30 cellular contexts compared by ENCODE assay signal in the genomic region with DNA sequence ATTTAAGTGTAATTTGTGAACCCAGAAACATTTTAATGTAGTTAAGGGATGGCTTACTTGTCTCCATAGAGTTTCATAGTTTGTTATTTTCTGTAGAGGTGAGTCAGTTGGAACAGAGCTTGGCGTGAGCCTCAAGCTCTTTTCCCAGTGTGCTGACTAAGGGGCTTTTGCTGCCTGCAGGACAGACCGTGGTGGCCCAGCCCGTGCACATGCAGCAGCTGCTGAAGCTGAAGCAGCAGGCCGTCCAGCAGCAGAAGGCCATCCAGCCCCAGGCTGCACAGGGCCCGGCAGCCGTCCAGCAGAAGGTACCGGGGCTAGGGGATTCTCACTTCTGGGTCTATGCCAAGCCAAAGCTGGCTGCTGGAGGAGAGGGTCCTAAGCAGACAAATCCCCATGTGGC.
DNase-seq lines count a peak whose midpoint lies in the region; ATAC-seq and TF ChIP-seq lines count a peak whose summit lies in the region.
"Had no signal": no experiment of that assay in that cellular context is flagged by ENCODE, and none has a peak within 500 bp of the region (broad histone marks: within the 10 kb centered on the region; RNA-seq: fewer than 3 reads in every experiment).

No MANE protein-coding gene starts in this region.

- no peak overlapping the region for H4K8ac ChIP-seq in IMR-90 (ENCODE audit: low read depth in 2 of 2, low read length in 2 of 2)

- ATAC-seq in CD8-positive, alpha-beta T cell: no peak
- ATAC-seq in IMR-90 (ENCODE audit: low read depth): no peak; the same call in 1 of the 2 replicates
- ATAC-seq in activated naive CD8-positive, alpha-beta T cell treated with anti-CD3 and anti-CD28 coated beads, Interleukin-2, amount 10 ng/mL, durations not matched to agents 7 days and 5 days (ENCODE audit: low read depth): no peak
- ATAC-seq: effector memory CD8-positive, alpha-beta T cell; foreskin keratinocyte; left cardiac atrium; sciatic nerve; WTC11 had no signal

- H3K4me1 Mint-ChIP-seq in CD8-positive, alpha-beta T cell (ENCODE audit: low read depth): peaks cover 26% of the 10 kb centered on the region
- H3K4me1 Mint-ChIP-seq in activated naive CD8-positive, alpha-beta T cell treated with anti-CD3 and anti-CD28 coated beads, Interleukin-2, amount 10 ng/mL, durations not matched to agents 7 days and 5 days: peaks cover 29% of the 10 kb centered on the region
- H3K4me1 Mint-ChIP-seq: WTC11 had no signal

- H3K56ac ChIP-seq in IMR-90 (ENCODE audit: extremely low read depth, insufficient read depth, low read length): no peak overlapping the region

- H2AK5ac ChIP-seq in IMR-90 (ENCODE audit: low read depth, low read length): no peak overlapping the region

- H3K4ac ChIP-seq in IMR-90 (ENCODE audit: low read depth, low read length): no peak overlapping the region

- dilution Hi-C loops in IMR-90 (cut with HindIII; ENCODE audit: low sequenced_read_pairs, unreplicated experiment): no loop called here

- no peaks in the 10 kb centered on the region for H3K79me2 ChIP-seq in hepatocyte

- H3K9me1 ChIP-seq in IMR-90 (ENCODE audit: insufficient read depth, low read length): no peaks in the 10 kb centered on the region

- POLR2A ChIA-PET in CD8-positive, alpha-beta T cell (lab: Charles Lee): no interaction called here
- POLR2A ChIA-PET in IMR-90 (lab: Charles Lee; ENCODE audit: unreplicated experiment): no interaction called here
- POLR2A ChIA-PET in activated naive CD8-positive, alpha-beta T cell treated with anti-CD3 and anti-CD28 coated beads, Interleukin-2, amount 10 ng/mL, durations not matched to agents 7 days and 5 days (lab: Charles Lee): no interaction called here

- H3K9me3 ChIP-seq in CD8-positive, alpha-beta T cell (ENCODE audit: low read length): no peaks in the 10 kb centered on the region
- H3K9me3 ChIP-seq in IMR-90 (ENCODE audit: control insufficient read depth, insufficient read depth, low read length) (no peaks in the 10 kb centered on the region), hepatocyte (ENCODE audit: low read depth) (no peaks in the 10 kb centered on the region)
- H3K9me3 ChIP-seq: heart right ventricle, thoracic aorta, uterus had no signal

- no peak overlapping the region for H3K9ac ChIP-seq in IMR-90 (ENCODE audit: low read depth, low read length)

- WGBS in IMR-90 (ENCODE audit: extremely low coverage in 2 of 2, insufficient read length in 1 of 2), 2 experiments: 95% methylated on average over 4 of the region's 7 CpGs; no CpG with 5 or more reads in 1 of the 2 experiments
- WGBS in hepatocyte (ENCODE audit: low lambda C conversion rate, missing lambda C conversion rate): 93% methylated on average over 7 of the region's 7 CpGs

- no peak for DNase-seq in CD8-positive, alpha-beta T cell
- peak; percentile 48 for DNase-seq in IMR-90
- no peak for DNase-seq in activated naive CD8-positive, alpha-beta T cell treated with anti-CD3 and anti-CD28 coated beads, Interleukin-2, amount 10 ng/mL, durations not matched to agents 7 days and 5 days
- DNase-seq in myocyte (ENCODE audit: low read depth): peak; percentile 71
- no peak for DNase-seq in NCI-H1105 (lab: John Stamatoyannopoulos, UW)
- DNase-seq in hepatocyte (ENCODE audit: low spot score): no peak
- DNase-seq in activated CD8-positive, alpha-beta memory T cell treated with anti-CD3 and anti-CD28 coated beads for 24 hours: no peak
- DNase-seq: activated CD4-positive, alpha-beta T cell treated with anti-CD3 and anti-CD28 coated beads, Interleukin-2, amount 50 U/mL, for 4 hours; activated T-cell treated with anti-CD3 and anti-CD28 coated beads for 4 hours; amniotic stem cell; CD4-positive, alpha-beta T cell; effector memory CD8-positive, alpha-beta T cell; EL; foreskin keratinocyte; heart right ventricle; Kasumi-1; left cardiac atrium; NCI-H446 treated with DMSO at 0.1 percent for 48 hours; NCI-H82; stimulated activated CD4-positive, alpha-beta T cell treated with anti-CD3 and anti-CD28 coated beads, Interleukin-15, amount 100 ng/mL, for 24 hours; stimulated activated naive CD8-positive, alpha-beta T cell treated with anti-CD3 and anti-CD28 coated beads, Interleukin-15, Interleukin-2, amounts not matched to agents 100 U/mL and 50 U/mL, for 24 hours; T-helper 9 cell; uterus had no signal

- H2AFZ ChIP-seq in IMR-90 (replicated peaks; ENCODE audit: low read length, poor library complexity): no peak overlapping the region
- H2AFZ ChIP-seq in hepatocyte: no peak overlapping the region

- BruUV-seq in IMR-90 (replicated peaks; lab: Mats Ljungman, UMichigan): no TSS peak

- no peaks in the 10 kb centered on the region for H3K27me3 Mint-ChIP-seq in CD8-positive, alpha-beta T cell (ENCODE audit: low read depth)
- no peaks in the 10 kb centered on the region for H3K27me3 Mint-ChIP-seq in activated naive CD8-positive, alpha-beta T cell treated with anti-CD3 and anti-CD28 coated beads, Interleukin-2, amount 10 ng/mL, durations not matched to agents 7 days and 5 days
- H3K27me3 Mint-ChIP-seq: CD4-positive, alpha-beta T cell; effector memory CD8-positive, alpha-beta T cell; memory B cell; progenitor cell of endocrine pancreas had no signal

- no peak overlapping the region for H3K14ac ChIP-seq in IMR-90 (replicated peaks; ENCODE audit: low read depth, low read length)

- no peak overlapping the region for H2BK15ac ChIP-seq in IMR-90 (ENCODE audit: low read depth, low read length)

- H3K4me3 ChIP-seq in CD8-positive, alpha-beta T cell (ENCODE audit: low read depth, low read length): no peak overlapping the region
- H3K4me3 ChIP-seq in IMR-90 (ENCODE audit: insufficient read depth, low read depth, low read length) (no peak overlapping the region), hepatocyte (no peak overlapping the region)
- H3K4me3 ChIP-seq: coronary artery, heart right ventricle, thoracic aorta, uterus had no signal

- no peak overlapping the region for H2AK9ac ChIP-seq in IMR-90 (replicated peaks; ENCODE audit: low read depth, low read length, poor library complexity)

- H3K4me3 Mint-ChIP-seq in CD8-positive, alpha-beta T cell: no peak overlapping the region
- H3K4me3 Mint-ChIP-seq in activated naive CD8-positive, alpha-beta T cell treated with anti-CD3 and anti-CD28 coated beads, Interleukin-2, amount 10 ng/mL, durations not matched to agents 7 days and 5 days: peak overlapping the region; percentile 13
- H3K4me3 Mint-ChIP-seq: WTC11 had no signal

- H3K27ac Mint-ChIP-seq in CD8-positive, alpha-beta T cell: peak overlapping the region; percentile 52
- H3K27ac Mint-ChIP-seq in activated naive CD8-positive, alpha-beta T cell treated with anti-CD3 and anti-CD28 coated beads, Interleukin-2, amount 10 ng/mL, durations not matched to agents 7 days and 5 days: no peak overlapping the region
- H3K27ac Mint-ChIP-seq: progenitor cell of endocrine pancreas, WTC11 had no signal

- TF ChIP-seq CTCF in CD8-positive, alpha-beta T cell (IDR thresholded peaks at IDR 0.05): no peak
- no peak for TF ChIP-seq CTCF in IMR-90 (conservative IDR thresholded peaks at IDR 0.05; ENCODE audit: low read depth, low read length)
- TF ChIP-seq CTCF in hepatocyte (IDR thresholded peaks at IDR 0.05; ENCODE audit: poor library complexity): no peak

- H2BK120ac ChIP-seq in IMR-90 (ENCODE audit: low read depth, low read length): no peak overlapping the region

- peaks cover 33% of the 10 kb centered on the region for H3K36me3 ChIP-seq in CD8-positive, alpha-beta T cell (ENCODE audit: insufficient read depth, low read length)
- H3K36me3 ChIP-seq in IMR-90 (ENCODE audit: control insufficient read depth, insufficient read depth, low read length) (peaks cover 66% of the 10 kb centered on the region), hepatocyte (replicated peaks; ENCODE audit: insufficient read depth, low read depth) (no peaks in the 10 kb centered on the region)
- H3K36me3 ChIP-seq: uterus had no signal

- no peak overlapping the region for H3K18ac ChIP-seq in IMR-90 (ENCODE audit: low read depth, low read length)

- H3K9me2 ChIP-seq in hepatocyte (replicated peaks; ENCODE audit: insufficient read depth): no peaks in the 10 kb centered on the region

- H2BK20ac ChIP-seq in IMR-90 (ENCODE audit: low read depth, low read length): no peak overlapping the region

- H3K23ac ChIP-seq in IMR-90 (ENCODE audit: low read depth, low read length): no peak overlapping the region

- CTCF ChIA-PET in CD8-positive, alpha-beta T cell (lab: Charles Lee): no interaction called here
- CTCF ChIA-PET in IMR-90 (lab: Yijun Ruan, JAX): no interaction called here

- H3K4me2 ChIP-seq in IMR-90 (ENCODE audit: low read depth, low read length): no peak overlapping the region
- no peak overlapping the region for H3K4me2 ChIP-seq in hepatocyte

- no peak overlapping the region for H4K91ac ChIP-seq in IMR-90 (ENCODE audit: insufficient read depth, low read depth, low read length)

- H3K27me3 ChIP-seq in CD8-positive, alpha-beta T cell (ENCODE audit: insufficient read depth, low read length): no peaks in the 10 kb centered on the region
- H3K27me3 ChIP-seq in IMR-90 (ENCODE audit: control insufficient read depth, insufficient read depth, low read length) (no peaks in the 10 kb centered on the region), hepatocyte (no peaks in the 10 kb centered on the region)
- H3K27me3 ChIP-seq: foreskin keratinocyte, heart right ventricle, uterus had no signal

- H3K36me3 Mint-ChIP-seq in CD8-positive, alpha-beta T cell: peaks cover 88% of the 10 kb centered on the region
- peaks cover 27% of the 10 kb centered on the region for H3K36me3 Mint-ChIP-seq in activated naive CD8-positive, alpha-beta T cell treated with anti-CD3 and anti-CD28 coated beads, Interleukin-2, amount 10 ng/mL, durations not matched to agents 7 days and 5 days

- H3K27ac ChIP-seq in CD8-positive, alpha-beta T cell (ENCODE audit: low read depth, low read length): no peak overlapping the region
- H3K27ac ChIP-seq in IMR-90 (ENCODE audit: insufficient read depth, low read length) (no peak overlapping the region), hepatocyte (no peak overlapping the region)
- H3K27ac ChIP-seq: coronary artery, foreskin keratinocyte, heart right ventricle, HL-60, thoracic aorta, uterus had no signal

- no peak for TF ChIP-seq POLR2A in IMR-90 (IDR thresholded peaks at IDR 0.05; ENCODE audit: low read depth, low read length)

- H4K5ac ChIP-seq in IMR-90 (ENCODE audit: low read depth, low read length): no peak overlapping the region

- H3K9me3 Mint-ChIP-seq in CD8-positive, alpha-beta T cell: no peaks in the 10 kb centered on the region
- no peaks in the 10 kb centered on the region for H3K9me3 Mint-ChIP-seq in activated naive CD8-positive, alpha-beta T cell treated with anti-CD3 and anti-CD28 coated beads, Interleukin-2, amount 10 ng/mL, durations not matched to agents 7 days and 5 days
- H3K9me3 Mint-ChIP-seq: CD4-positive, alpha-beta T cell; effector memory CD8-positive, alpha-beta T cell; memory B cell; WTC11 had no signal

- H4K20me1 ChIP-seq in IMR-90 (ENCODE audit: insufficient read depth, low read length) (no peaks in the 10 kb centered on the region; the same call in 1 of the 2 replicates), hepatocyte (ENCODE audit: insufficient read depth, poor library complexity, severe bottlenecking) (no peaks in the 10 kb centered on the region)

- no peak overlapping the region for H2BK5ac ChIP-seq in IMR-90 (ENCODE audit: low read depth, low read length, poor library complexity, severe bottlenecking)

- intact Hi-C loops in CD8-positive, alpha-beta T cell (cut with DNase I, micrococcal nuclease): no loop called here
- intact Hi-C loops in IMR-90 (cut with micrococcal nuclease): no loop called here

- peaks cover 0 to 4% of the 10 kb centered on the region in 2 experiments; a peak in 1 of 4 replicates for H3K79me1 ChIP-seq in IMR-90 (ENCODE audit: low read depth in 1 of 2, low read length in 2 of 2)

- in situ Hi-C loops in IMR-90 (cut with MboI; ENCODE audit: low sequenced_read_pairs): no loop called here

- no peak for TF ChIP-seq RAD21 in IMR-90 (IDR thresholded peaks at IDR 0.05; ENCODE audit: low read length)

- peaks cover 19% of the 10 kb centered on the region for H3K4me1 ChIP-seq in CD8-positive, alpha-beta T cell (ENCODE audit: insufficient read depth, low read length)
- H3K4me1 ChIP-seq in IMR-90 (ENCODE audit: control insufficient read depth, insufficient read depth, low read length) (peaks cover 2% of the 10 kb centered on the region; the same call in 1 of the 2 replicates), hepatocyte (ENCODE audit: insufficient read depth) (no peaks in the 10 kb centered on the region)
- H3K4me1 ChIP-seq: foreskin keratinocyte, uterus had no signal

Comparison
In these comparisons a context has a peak if more than half of its experiments do, and no peak if none do; other contexts are left out.
1. DNase-seq: peak in IMR-90 (single experiment) and myocyte (single experiment); none in CD8-positive, alpha-beta T cell (0 of 7), activated naive CD8-positive, alpha-beta T cell treated with anti-CD3 and anti-CD28 coated beads, Interleukin-2, amount 10 ng/mL, durations not matched to agents 7 days and 5 days (single experiment), NCI-H1105 (single experiment), hepatocyte (single experiment) and activated CD8-positive, alpha-beta memory T cell treated with anti-CD3 and anti-CD28 coated beads for 24 hours (single experiment).